Comparison of ENCODE assay signal across 14 cellular contexts in genomic region chr11:35919244-35919643, GRCh38. TPM values are rescaled to one million over a fixed set of nuclear protein-coding genes. Genes with fewer than 3 reads are reported as not detected.
DNase-seq lines count a peak whose midpoint lies in the region; ATAC-seq and TF ChIP-seq lines count a peak whose summit lies in the region.
"Had no signal": no experiment of that assay in that cellular context is flagged by ENCODE, and none has a peak within 500 bp of the region (broad histone marks: within the 10 kb centered on the region; RNA-seq: fewer than 3 reads in every experiment).

No MANE protein-coding gene starts in this region.

- no CpG with 5 or more reads among the region's 3 CpGs for whole genome bisulfite sequencing in neuronal stem cell (ENCODE audit: extremely low coverage in 2 of 2, insufficient read length in 2 of 2, insufficient replicate concordance in 1 of 2), 2 donors

- H3K9me3 ChIP-seq in neuronal stem cell (replicated peaks in 1 of 2; ENCODE audit: control insufficient read depth in 2 of 2, insufficient read depth in 1 of 2, low read depth in 1 of 2, low read length in 2 of 2) (no peaks in the 10 kb centered on the region), A673 (ENCODE audit: low read depth, low read length, poor library complexity, severe bottlenecking) (no peaks in the 10 kb centered on the region)
- no peaks in the 10 kb centered on the region for H3K9me3 ChIP-seq in effector memory CD4-positive, alpha-beta T cell (ENCODE audit: control insufficient read depth, low read length)
- H3K9me3 ChIP-seq: testis had no signal

- no peak overlapping the region for H3K4me2 ChIP-seq in neuronal stem cell (ENCODE audit: insufficient read depth, low read length, poor library complexity, severe bottlenecking)

- no peaks in the 10 kb centered on the region for H3K36me3 Mint-ChIP-seq in activated CD4-positive, alpha-beta memory T cell treated with anti-CD3 and anti-CD28 coated beads for 36 hours
- H3K36me3 Mint-ChIP-seq in stimulated activated memory B cell treated with anti-CD40 and anti-IgM and Interleukin-4, amounts not matched to agents 10 μg/mL and 1 μg/mL and 100 μg/mL, for 72 hours, result no peaks in the 10 kb centered on the region
- H3K36me3 Mint-ChIP-seq: CD4-positive, alpha-beta memory T cell had no signal

- intact Hi-C loops in dorsolateral prefrontal cortex (cut with DNase I), result loop anchor here in 1 of 2 donors (5.0 kb wide), 1 partner anchor 97 kb away; no protein-coding TSS in a partner anchor
- intact Hi-C loops in activated CD4-positive, alpha-beta memory T cell treated with anti-CD3 and anti-CD28 coated beads for 36 hours (cut with micrococcal nuclease), result no loop called here
- intact Hi-C loops in A673 (cut with micrococcal nuclease; ENCODE audit: unreplicated experiment), result loop anchor here (5.0 kb wide), 1 partner anchor 52 kb away; no protein-coding TSS in a partner anchor

- peak overlapping the region in 53 of 59 donors; percentile 1 to 96 (median 70) for H3K27ac ChIP-seq in dorsolateral prefrontal cortex
- peak overlapping the region; percentile 86 for H3K27ac ChIP-seq in neuronal stem cell (replicated peaks; ENCODE audit: low read length)
- no peak overlapping the region for H3K27ac ChIP-seq in effector memory CD4-positive, alpha-beta T cell (ENCODE audit: insufficient read depth, low read length, poor library complexity, severe bottlenecking)
- no peak overlapping the region for H3K27ac ChIP-seq in A673 (ENCODE audit: low read depth, low read length, poor library complexity, severe bottlenecking)
- H3K27ac ChIP-seq: testis had no signal

- no peak overlapping the region for H2BK5ac ChIP-seq in neuronal stem cell (ENCODE audit: low read length)

- H3K27me3 Mint-ChIP-seq in activated CD4-positive, alpha-beta memory T cell treated with anti-CD3 and anti-CD28 coated beads for 36 hours, result peaks cover 5% of the 10 kb centered on the region
- peaks cover 15% of the 10 kb centered on the region for H3K27me3 Mint-ChIP-seq in stimulated activated memory B cell treated with anti-CD40 and anti-IgM and Interleukin-4, amounts not matched to agents 10 μg/mL and 1 μg/mL and 100 μg/mL, for 72 hours

- no peak overlapping the region for H2BK12ac ChIP-seq in neuronal stem cell (ENCODE audit: low read length)

- no TSS peak for BruUV-seq in A673 (replicated peaks; lab: Mats Ljungman, UMichigan)

- H3K4ac ChIP-seq in neuronal stem cell (ENCODE audit: low read length), result no peak overlapping the region

- H2AK5ac ChIP-seq in neuronal stem cell (ENCODE audit: low read depth, low read length), result no peak overlapping the region

- no peaks in the 10 kb centered on the region for H3K27me3 ChIP-seq in dorsolateral prefrontal cortex
- no peaks in the 10 kb centered on the region for H3K27me3 ChIP-seq in neuronal stem cell (ENCODE audit: control insufficient read depth in 3 of 3, insufficient read depth in 3 of 3, low read depth in 1 of 3, low read length in 3 of 3)
- H3K27me3 ChIP-seq in effector memory CD4-positive, alpha-beta T cell (replicated peaks; ENCODE audit: control insufficient read depth, insufficient read depth, low read length, poor library complexity, severe bottlenecking), result no peaks in the 10 kb centered on the region
- H3K27me3 ChIP-seq in A673 (replicated peaks; ENCODE audit: insufficient read depth, low read depth, low read length, poor library complexity), result no peaks in the 10 kb centered on the region
- H3K27me3 ChIP-seq: testis had no signal

- H3K4me1 Mint-ChIP-seq in activated CD4-positive, alpha-beta memory T cell treated with anti-CD3 and anti-CD28 coated beads for 36 hours (ENCODE audit: low read depth), result no peaks in the 10 kb centered on the region
- no peaks in the 10 kb centered on the region for H3K4me1 Mint-ChIP-seq in stimulated activated memory B cell treated with anti-CD40 and anti-IgM and Interleukin-4, amounts not matched to agents 10 μg/mL and 1 μg/mL and 100 μg/mL, for 72 hours
- H3K4me1 Mint-ChIP-seq: CD4-positive, alpha-beta memory T cell had no signal

- H3K4me3 ChIP-seq in dorsolateral prefrontal cortex (peak overlapping the region in 30 of 59 donors; percentile 1 to 54 (median 23)), neuronal stem cell (ENCODE audit: low read length in 2 of 2) (no peak overlapping the region), A673 (ENCODE audit: low read depth, low read length, poor library complexity, severe bottlenecking) (no peak overlapping the region)
- no peak overlapping the region for H3K4me3 ChIP-seq in effector memory CD4-positive, alpha-beta T cell (ENCODE audit: insufficient read depth, low read depth, low read length, poor library complexity, severe bottlenecking)
- H3K4me3 ChIP-seq: testis had no signal

- POLR2A ChIA-PET in activated CD4-positive, alpha-beta memory T cell treated with anti-CD3 and anti-CD28 coated beads for 36 hours (lab: Charles Lee), result no interaction called here
- POLR2A ChIA-PET in A673 (lab: Charles Lee; ENCODE audit: low non-redundant PET), result no interaction called here

- no peak for TF ChIP-seq RAD21 in Ishikawa (IDR thresholded peaks at IDR 0.05; ENCODE audit: low read depth)

- H3K4me1 ChIP-seq in neuronal stem cell (ENCODE audit: control insufficient read depth in 2 of 2, insufficient read depth in 1 of 2, low read depth in 1 of 2, low read length in 2 of 2), result peaks cover 11 to 24% of the 10 kb centered on the region in 2 donors
- H3K4me1 ChIP-seq in effector memory CD4-positive, alpha-beta T cell (ENCODE audit: control insufficient read depth, insufficient read depth, low read length, poor library complexity, severe bottlenecking), result no peaks in the 10 kb centered on the region
- H3K4me1 ChIP-seq in A673 (ENCODE audit: insufficient read depth, low read length, poor library complexity, severe bottlenecking), result no peaks in the 10 kb centered on the region
- H3K4me1 ChIP-seq: testis had no signal

- TF ChIP-seq EP300 in Ishikawa (IDR thresholded peaks at IDR 0.05; ENCODE audit: borderline replicate concordance), result no peak

- H2BK120ac ChIP-seq in neuronal stem cell (ENCODE audit: low read depth, low read length), result no peak overlapping the region

- H3K23ac ChIP-seq in neuronal stem cell (ENCODE audit: low read depth, low read length, poor library complexity), result no peak overlapping the region

- TF ChIP-seq CTCF in dorsolateral prefrontal cortex (IDR thresholded peaks at IDR 0.05 in 54 of 56, conservative IDR thresholded peaks at IDR 0.05 in 2 of 56; ENCODE audit: low read depth in 1 of 56, partially characterized antibody in 56 of 56), result peak in 1 of 56 donors; percentile 9
- no peak for TF ChIP-seq CTCF in A673 (conservative IDR thresholded peaks at IDR 0.05; ENCODE audit: low read depth, low read length)

- H2AFZ ChIP-seq in neuronal stem cell (ENCODE audit: low read length), result peak overlapping the region; percentile 32

- peak; percentile 82 for DNase-seq in NCI-H2196 (lab: John Stamatoyannopoulos, UW; ENCODE audit: unreplicated experiment)
- peak in 1 of 10 donors; percentile 14 for DNase-seq in dorsolateral prefrontal cortex
- peak; percentile 44 for DNase-seq in neuronal stem cell (ENCODE audit: low spot score)
- no peak for DNase-seq in activated CD4-positive, alpha-beta memory T cell treated with anti-CD3 and anti-CD28 coated beads for 36 hours
- no peak for DNase-seq in effector memory CD4-positive, alpha-beta T cell
- no peak for DNase-seq in A673 (ENCODE audit: low spot score)
- DNase-seq: activated T-cell treated with anti-CD3 and anti-CD28 coated beads, Interleukin-2, amount 50 U/mL, for 24 hours; CD4-positive, alpha-beta memory T cell; cortex of kidney; nephron progenitor cell; stimulated activated CD4-positive, alpha-beta T cell treated with anti-CD3 and anti-CD28 coated beads, Interleukin-4, amount 100 ng/mL, for 24 hours; testis had no signal

- no peak overlapping the region for H4K8ac ChIP-seq in neuronal stem cell (ENCODE audit: low read depth, low read length)

- no peak overlapping the region for H2BK15ac ChIP-seq in neuronal stem cell (ENCODE audit: low read length)

- CTCF ChIA-PET in activated CD4-positive, alpha-beta memory T cell treated with anti-CD3 and anti-CD28 coated beads for 36 hours (lab: Charles Lee), result interaction anchor here (1.2 kb wide), 1 partner anchor 304 kb away, joined by 3 read pairs; no protein-coding TSS in a partner anchor
- CTCF ChIA-PET in A673 (lab: Charles Lee), result no interaction called here

- no peak overlapping the region for H3K9ac ChIP-seq in neuronal stem cell (ENCODE audit: low read depth, low read length, poor library complexity)

- ATAC-seq in stimulated activated memory B cell treated with anti-CD40 and anti-IgM and Interleukin-4, amounts not matched to agents 10 μg/mL and 1 μg/mL and 100 μg/mL, for 72 hours, result no peak

- peak overlapping the region; percentile 5 for H3K18ac ChIP-seq in neuronal stem cell (ENCODE audit: low read length)

- no peak overlapping the region for H3K27ac Mint-ChIP-seq in activated CD4-positive, alpha-beta memory T cell treated with anti-CD3 and anti-CD28 coated beads for 36 hours
- H3K27ac Mint-ChIP-seq in stimulated activated memory B cell treated with anti-CD40 and anti-IgM and Interleukin-4, amounts not matched to agents 10 μg/mL and 1 μg/mL and 100 μg/mL, for 72 hours, result no peak overlapping the region
- H3K27ac Mint-ChIP-seq: activated T-cell treated with anti-CD3 and anti-CD28 coated beads, Interleukin-2, amount 50 U/mL, for 24 hours; CD4-positive, alpha-beta memory T cell; nephron progenitor cell had no signal

- H3K79me1 ChIP-seq in neuronal stem cell (ENCODE audit: low read depth, low read length), result no peaks in the 10 kb centered on the region

- H3K36me3 ChIP-seq in neuronal stem cell (replicated peaks in 1 of 2; ENCODE audit: control insufficient read depth in 2 of 2, insufficient read depth in 2 of 2, low read length in 2 of 2), result no peaks in the 10 kb centered on the region
- no peaks in the 10 kb centered on the region for H3K36me3 ChIP-seq in effector memory CD4-positive, alpha-beta T cell (ENCODE audit: control insufficient read depth, insufficient read depth, low read length)
- no peaks in the 10 kb centered on the region for H3K36me3 ChIP-seq in A673 (ENCODE audit: insufficient read depth, low read length, poor library complexity, severe bottlenecking)

- H4K91ac ChIP-seq in neuronal stem cell (ENCODE audit: low read depth, low read length, poor library complexity), result no peak overlapping the region

- no peaks in the 10 kb centered on the region for H3K9me3 Mint-ChIP-seq in activated CD4-positive, alpha-beta memory T cell treated with anti-CD3 and anti-CD28 coated beads for 36 hours
- no peaks in the 10 kb centered on the region for H3K9me3 Mint-ChIP-seq in stimulated activated memory B cell treated with anti-CD40 and anti-IgM and Interleukin-4, amounts not matched to agents 10 μg/mL and 1 μg/mL and 100 μg/mL, for 72 hours
- H3K9me3 Mint-ChIP-seq: activated T-cell treated with anti-CD3 and anti-CD28 coated beads, Interleukin-2, amount 50 U/mL, for 24 hours; nephron progenitor cell had no signal

- no peak overlapping the region for H3K4me3 Mint-ChIP-seq in activated CD4-positive, alpha-beta memory T cell treated with anti-CD3 and anti-CD28 coated beads for 36 hours
- no peak overlapping the region for H3K4me3 Mint-ChIP-seq in stimulated activated memory B cell treated with anti-CD40 and anti-IgM and Interleukin-4, amounts not matched to agents 10 μg/mL and 1 μg/mL and 100 μg/mL, for 72 hours
- H3K4me3 Mint-ChIP-seq: activated T-cell treated with anti-CD3 and anti-CD28 coated beads, Interleukin-2, amount 50 U/mL, for 24 hours; CD4-positive, alpha-beta memory T cell; nephron progenitor cell had no signal

- H3K14ac ChIP-seq in neuronal stem cell (ENCODE audit: low read length), result no peak overlapping the region

RNA-seq across cellular contexts. Expression of gene LDLRAD3, which starts 24.6 kb away (rescaled TPM):
- total RNA-seq in dorsolateral prefrontal cortex (10 to 100 TPM in 118 of 120 experiments, 1 to 10 TPM in 2; 8.6 to 50.7 (median 16.4) TPM), A673 (2021) (13.1 and 18.0 TPM in 2 replicates)
- 53.5 TPM for polyA plus RNA-seq in neuronal stem cell (2013, experiment 1 of 2)
- 54.7 TPM for polyA plus RNA-seq in neuronal stem cell (2013, experiment 2 of 2)
- total RNA-seq in activated CD4-positive, alpha-beta memory T cell treated with anti-CD3 and anti-CD28 coated beads for 36 hours, result under 1 TPM; 0.10 to 0.22 TPM
- total RNA-seq: CD4-positive, alpha-beta memory T cell had no signal
- polyA plus RNA-seq: CD4-positive, alpha-beta memory T cell had no signal

Comparison
In these comparisons a context has a peak if more than half of its experiments do, and no peak if none do; other contexts are left out.
1. DNase-seq: peak in NCI-H2196 (single experiment) and neuronal stem cell (single experiment); none in activated CD4-positive, alpha-beta memory T cell treated with anti-CD3 and anti-CD28 coated beads for 36 hours (single experiment), effector memory CD4-positive, alpha-beta T cell (0 of 3) and A673 (single experiment).
2. H3K27ac ChIP-seq: peak in dorsolateral prefrontal cortex (53 of 59) and neuronal stem cell (single experiment); none in effector memory CD4-positive, alpha-beta T cell (single experiment) and A673 (single experiment).
3. H3K4me3 ChIP-seq: peak in dorsolateral prefrontal cortex (30 of 59); none in neuronal stem cell (0 of 2), effector memory CD4-positive, alpha-beta T cell (single experiment) and A673 (single experiment).
4. RNA of gene LDLRAD3, which starts 24.6 kb away (total RNA-seq): 8.6 to 50.7 TPM in dorsolateral prefrontal cortex and 13.1 to 18.0 TPM in A673; 0.10 to 0.22 TPM in activated CD4-positive, alpha-beta memory T cell treated with anti-CD3 and anti-CD28 coated beads for 36 hours; every median in the first group is over 4 times any median in the second.